12 cellular contexts compared by ENCODE assay signal in genomic region chr20:63253438-63254236, GRCh38. TPM values are rescaled to one million over a fixed set of nuclear protein-coding genes. Genes with fewer than 3 reads are reported as not detected.
DNase-seq lines count a peak whose midpoint lies in the region; ATAC-seq and TF ChIP-seq lines count a peak whose summit lies in the region.
"Had no signal": no experiment of that assay in that cellular context is flagged by ENCODE, and none has a peak within 500 bp of the region (broad histone marks: within the 10 kb centered on the region; RNA-seq: fewer than 3 reads in every experiment).

No MANE protein-coding gene starts in this region.

- DNase-seq in cardiac muscle cell (ENCODE audit: low read depth in 1 of 2, low spot score in 1 of 2) (peak in 1 of 2 donors; percentile 10), left ventricle myocardium superior (no peak), type B pancreatic cell (ENCODE audit: extremely low spot score, unreplicated experiment) (no peak), NCI-H1048 (lab: John Stamatoyannopoulos, UW) (no peak)
- DNase-seq: activated CD4-positive, alpha-beta T cell treated with anti-CD3 and anti-CD28 coated beads for 1 hour; natural killer cell; NCI-H2081 treated with DMSO at 0.1 percent for 48 hours; stimulated activated naive CD4-positive, alpha-beta T cell treated with Interleukin-2 at 50 U/mL for 16 hours had no signal

- H3K36me3 Mint-ChIP-seq in type B pancreatic cell, result no peaks in the 10 kb centered on the region
- H3K36me3 Mint-ChIP-seq: natural killer cell had no signal

- no peak overlapping the region for H3K27ac Mint-ChIP-seq in type B pancreatic cell
- H3K27ac Mint-ChIP-seq: natural killer cell had no signal

- H3K27me3 ChIP-seq in cardiac muscle cell (peaks cover 70% of the 10 kb centered on the region), iPS-18a (ENCODE audit: control insufficient read depth, insufficient read depth, low read length) (peaks cover 39% of the 10 kb centered on the region)

- no peaks in the 10 kb centered on the region for H3K36me3 ChIP-seq in cardiac muscle cell
- no peaks in the 10 kb centered on the region for H3K36me3 ChIP-seq in iPS-18a (ENCODE audit: control insufficient read depth, low read depth, low read length)

- H3K4me3 ChIP-seq in cardiac muscle cell (peak overlapping the region; percentile 4), iPS-18a (ENCODE audit: low read length) (peak overlapping the region; percentile 53)

- H3K4me3 Mint-ChIP-seq in type B pancreatic cell, result peak overlapping the region; percentile 80

- no peak for ATAC-seq in left ventricle myocardium superior
- no peak for ATAC-seq in HG03457 (IDR thresholded peaks at IDR 0.05; ENCODE audit: unreplicated experiment)
- ATAC-seq: natural killer cell had no signal

- H3K4me1 Mint-ChIP-seq in type B pancreatic cell (ENCODE audit: unreplicated experiment), result peaks cover 26% of the 10 kb centered on the region
- H3K4me1 Mint-ChIP-seq: natural killer cell had no signal

- intact Hi-C loops in left ventricle myocardium superior (cut with micrococcal nuclease), result no loop called here

- no peak overlapping the region for H3K9ac ChIP-seq in iPS-18a (ENCODE audit: low read length)

- no peaks in the 10 kb centered on the region for H3K9me3 Mint-ChIP-seq in type B pancreatic cell
- H3K9me3 Mint-ChIP-seq: natural killer cell had no signal

- H3K27ac ChIP-seq in cardiac muscle cell, result no peak overlapping the region
- H3K27ac ChIP-seq in iPS-18a (ENCODE audit: low read length), result no peak overlapping the region
- H3K27ac ChIP-seq: C4-2B had no signal

- TF ChIP-seq CTCF in cardiac muscle cell (IDR thresholded peaks at IDR 0.05; ENCODE audit: low read depth, low read length), result no peak
- TF ChIP-seq CTCF in type B pancreatic cell (conservative IDR thresholded peaks at IDR 0.05), result no peak

- H3K4me1 ChIP-seq in cardiac muscle cell (ENCODE audit: low read depth), result no peaks in the 10 kb centered on the region
- H3K4me1 ChIP-seq in iPS-18a (ENCODE audit: control insufficient read depth, low read depth, low read length), result peaks cover 13% of the 10 kb centered on the region

- no peaks in the 10 kb centered on the region for H3K9me3 ChIP-seq in cardiac muscle cell (ENCODE audit: low read depth)
- no peaks in the 10 kb centered on the region for H3K9me3 ChIP-seq in iPS-18a (ENCODE audit: control insufficient read depth, low read depth, low read length)

- H3K27me3 Mint-ChIP-seq in type B pancreatic cell, result peaks cover 39% of the 10 kb centered on the region

RNA-seq across cellular contexts. Expression of gene NKAIN4, which starts 0.6 kb away (rescaled TPM):
- total RNA-seq in cardiac muscle cell (1.1 TPM in 1 of 2 replicates, not detected in the other), left ventricle myocardium superior (not detected), type B pancreatic cell (ENCODE audit: low replicate concordance) (6.5 and 10.2 TPM in 2 replicates)
- polyA plus RNA-seq in cardiac muscle cell, result 0.44 TPM in 1 of 2 replicates, not detected in the other
- total RNA-seq: dermis microvascular lymphatic vessel endothelial cell, natural killer cell had no signal

RNA-seq across cellular contexts. Expression of gene BIRC7, which starts 17.9 kb away (rescaled TPM):
- total RNA-seq in cardiac muscle cell (0.21 and 0.54 TPM in 2 replicates), left ventricle myocardium superior (not detected), type B pancreatic cell (ENCODE audit: low replicate concordance) (1.2 TPM in 1 of 2 replicates, not detected in the other)
- polyA plus RNA-seq in cardiac muscle cell, result not detected in 2 replicates
- total RNA-seq: dermis microvascular lymphatic vessel endothelial cell, natural killer cell had no signal

RNA-seq across cellular contexts. Expression of gene ARFGAP1, which starts 19.0 kb away (rescaled TPM):
- total RNA-seq in cardiac muscle cell, result 63.2 and 96.5 TPM in 2 replicates
- 85.3 and 94.5 TPM in 2 replicates for polyA plus RNA-seq in cardiac muscle cell
- 30.9 TPM for total RNA-seq in left ventricle myocardium superior
- total RNA-seq in type B pancreatic cell (ENCODE audit: low replicate concordance), result 132 and 141 TPM in 2 replicates

RNA-seq across cellular contexts. Expression of gene YTHDF1, which starts 37.7 kb away (rescaled TPM):
- total RNA-seq in cardiac muscle cell, result 24.2 and 29.5 TPM in 2 replicates
- 40.0 and 54.2 TPM in 2 replicates for polyA plus RNA-seq in cardiac muscle cell
- total RNA-seq in left ventricle myocardium superior, result 24.3 TPM
- total RNA-seq in type B pancreatic cell (ENCODE audit: low replicate concordance), result 50.4 and 55.6 TPM in 2 replicates

RNA-seq across cellular contexts. Expression of gene COL20A1, which starts 39.3 kb away (rescaled TPM):
- total RNA-seq in cardiac muscle cell, result 0.85 TPM in 1 of 2 replicates, not detected in the other
- polyA plus RNA-seq in cardiac muscle cell, result 1.4 TPM in 1 of 2 replicates, not detected in the other
- not detected for total RNA-seq in left ventricle myocardium superior
- 0.36 and 0.43 TPM in 2 replicates for total RNA-seq in type B pancreatic cell (ENCODE audit: low replicate concordance)
- total RNA-seq: dermis microvascular lymphatic vessel endothelial cell had no signal
